1 cellular context compared by ENCODE assay signal in the genomic region with DNA sequence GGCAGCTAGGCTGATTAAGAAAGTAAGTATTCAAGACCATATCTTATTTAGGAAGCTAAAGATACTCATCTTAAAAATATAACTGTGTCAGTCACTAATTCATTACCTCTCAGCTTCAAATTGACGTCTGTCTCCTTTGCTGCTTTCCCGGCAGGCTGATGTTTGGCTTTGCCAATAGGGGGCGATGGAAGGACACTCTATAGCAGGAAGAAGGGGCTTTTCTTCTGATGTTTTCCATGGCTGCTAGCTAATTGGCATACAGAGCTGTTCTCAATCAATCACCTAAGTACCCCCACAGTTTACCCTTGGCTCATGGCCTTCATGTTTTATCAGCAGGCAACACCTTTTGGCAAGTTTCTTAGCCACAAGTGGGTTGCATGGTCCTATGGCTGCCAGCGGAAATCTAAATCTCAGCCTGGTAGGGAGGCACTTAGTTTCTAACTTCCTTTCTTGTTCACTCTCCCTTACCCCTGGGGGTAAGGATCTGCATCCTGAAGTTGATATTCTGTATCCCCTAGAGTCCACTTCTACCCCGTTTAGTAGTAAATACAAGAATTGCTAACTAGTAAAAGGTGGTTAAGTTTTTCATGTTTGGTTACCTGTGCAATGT.
TF ChIP-seq lines count a peak whose summit lies in the region.

No MANE protein-coding gene starts in this region.

TF ChIP-seq in WTC11, 78 proteins besides CTCF, POLR2A, EP300 and RAD21 (continued from another document):
- TF ChIP-seq, protein P1, sequence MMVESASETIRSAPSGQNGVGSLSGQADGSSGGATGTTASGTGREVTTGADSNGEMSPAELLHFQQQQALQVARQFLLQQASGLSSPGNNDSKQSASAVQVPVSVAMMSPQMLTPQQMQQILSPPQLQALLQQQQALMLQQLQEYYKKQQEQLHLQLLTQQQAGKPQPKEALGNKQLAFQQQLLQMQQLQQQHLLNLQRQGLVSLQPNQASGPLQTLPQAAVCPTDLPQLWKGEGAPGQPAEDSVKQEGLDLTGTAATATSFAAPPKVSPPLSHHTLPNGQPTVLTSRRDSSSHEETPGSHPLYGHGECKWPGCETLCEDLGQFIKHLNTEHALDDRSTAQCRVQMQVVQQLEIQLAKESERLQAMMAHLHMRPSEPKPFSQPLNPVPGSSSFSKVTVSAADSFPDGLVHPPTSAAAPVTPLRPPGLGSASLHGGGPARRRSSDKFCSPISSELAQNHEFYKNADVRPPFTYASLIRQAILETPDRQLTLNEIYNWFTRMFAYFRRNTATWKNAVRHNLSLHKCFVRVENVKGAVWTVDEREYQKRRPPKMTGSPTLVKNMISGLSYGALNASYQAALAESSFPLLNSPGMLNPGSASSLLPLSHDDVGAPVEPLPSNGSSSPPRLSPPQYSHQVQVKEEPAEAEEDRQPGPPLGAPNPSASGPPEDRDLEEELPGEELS (CRISPR knock-in tag; IDR thresholded peaks at IDR 0.05): no peak
- TF ChIP-seq ZNF671 (CRISPR knock-in tag; IDR thresholded peaks at IDR 0.05): no peak
